8 cellular contexts compared by ENCODE assay signal in the genomic region with DNA sequence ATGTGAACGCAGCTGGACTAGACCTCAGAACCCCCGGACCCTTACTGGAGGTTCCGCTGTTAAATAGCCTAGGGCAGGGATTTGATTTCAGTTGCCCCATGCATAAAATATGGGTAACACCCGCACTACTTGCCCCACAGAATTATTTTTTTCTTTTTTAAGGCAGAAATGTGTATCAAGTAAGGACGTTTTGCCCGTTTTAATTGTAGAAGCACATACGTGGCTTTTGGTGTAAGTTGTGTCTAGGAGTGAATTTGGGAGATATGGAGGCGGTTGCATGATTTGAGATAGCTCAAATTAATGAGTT. TPM values are rescaled to one million over a fixed set of nuclear protein-coding genes. Genes with fewer than 3 reads are reported as not detected.
A peak's percentile ranks its signal among the peaks of the same experiment; 100 is the strongest.
DNase-seq lines count a peak whose midpoint lies in the region; ATAC-seq, FAIRE-seq and TF ChIP-seq lines count a peak whose summit lies in the region.

No MANE protein-coding gene starts in this region.

- no peaks in the 10 kb centered on the region for H3K27me3 Mint-ChIP-seq in activated naive CD8-positive, alpha-beta T cell treated with anti-CD3 and anti-CD28 coated beads, Interleukin-2, amount 50 U/mL, for 24 hours

- peak; percentile 0 for ATAC-seq in GM21825 (IDR thresholded peaks at IDR 0.05; ENCODE audit: unreplicated experiment)
- ATAC-seq in activated naive CD8-positive, alpha-beta T cell treated with anti-CD3 and anti-CD28 coated beads, Interleukin-2, amount 50 U/mL, for 24 hours: no peak
- ATAC-seq in HG03196 (IDR thresholded peaks at IDR 0.05; ENCODE audit: unreplicated experiment): no peak

- H3K9me3 ChIP-seq in kidney (ENCODE audit: control insufficient read depth in 1 of 2, low read length in 2 of 2): no peaks in the 10 kb centered on the region
- H3K9me3 ChIP-seq in stomach smooth muscle (ENCODE audit: control insufficient read depth in 2 of 2, low read length in 2 of 2): no peaks in the 10 kb centered on the region

- H3K36me3 ChIP-seq in ACC112 (ENCODE audit: insufficient read depth, low read length) (0 out of 2 replicates have a peak, but pooled peaks cover 9% of the 10 kb centered on the region), kidney (ENCODE audit: control insufficient read depth in 1 of 2, insufficient read depth in 2 of 2, low read length in 2 of 2) (no peaks in the 10 kb centered on the region), stomach smooth muscle (ENCODE audit: control insufficient read depth in 2 of 2, insufficient read depth in 2 of 2, low read length in 2 of 2) (no peaks in the 10 kb centered on the region)

- H3K27ac Mint-ChIP-seq in activated naive CD8-positive, alpha-beta T cell treated with anti-CD3 and anti-CD28 coated beads, Interleukin-2, amount 50 U/mL, for 24 hours: peak overlapping the region; percentile 90

- no peak for FAIRE-seq in kidney (lab: Jason Lieb, UNC)
- no peak for FAIRE-seq in RCC 7860 (lab: Jason Lieb, UNC)

- H3K79me2 ChIP-seq in ACC112 (ENCODE audit: control insufficient read depth, insufficient read depth, low read length, unreplicated experiment): peaks cover 42% of the 10 kb centered on the region

- TF ChIP-seq CTCF in kidney (IDR thresholded peaks at IDR 0.05; ENCODE audit: borderline replicate concordance, extremely low read depth, insufficient read depth): no peak

- no peaks in the 10 kb centered on the region for H3K9me3 Mint-ChIP-seq in activated naive CD8-positive, alpha-beta T cell treated with anti-CD3 and anti-CD28 coated beads, Interleukin-2, amount 50 U/mL, for 24 hours

- peak overlapping the region; percentile 88 to 98 for H3K9ac ChIP-seq in kidney (ENCODE audit: low read length in 2 of 2)
- H3K9ac ChIP-seq in stomach smooth muscle (ENCODE audit: low read length in 2 of 2): peak overlapping the region; percentile 80 to 84

- H3K27ac ChIP-seq in ACC112 (ENCODE audit: low read depth, low read length) (peak overlapping the region; percentile 77), kidney (ENCODE audit: low read depth in 2 of 2, low read length in 2 of 2) (peak overlapping the region; percentile 96 to 98), stomach smooth muscle (ENCODE audit: low read length) (peak overlapping the region; percentile 83)

- peak overlapping the region; percentile 99 for H3K4me3 ChIP-seq in ACC112 (ENCODE audit: low read depth, low read length)
- H3K4me3 ChIP-seq in kidney (ENCODE audit: low read length in 2 of 2): peak overlapping the region; percentile 74 to 88
- peak overlapping the region; percentile 72 to 82 for H3K4me3 ChIP-seq in stomach smooth muscle (ENCODE audit: low read length in 2 of 2)

- H3K36me3 Mint-ChIP-seq in activated naive CD8-positive, alpha-beta T cell treated with anti-CD3 and anti-CD28 coated beads, Interleukin-2, amount 50 U/mL, for 24 hours (ENCODE audit: low read depth): peaks cover 31% of the 10 kb centered on the region

- H3K27me3 ChIP-seq in ACC112 (ENCODE audit: insufficient read depth, low read length) (no peaks in the 10 kb centered on the region), stomach smooth muscle (ENCODE audit: control insufficient read depth in 1 of 2, insufficient read depth in 2 of 2, low read length in 2 of 2) (no peaks in the 10 kb centered on the region)

- intact Hi-C loops in kidney (cut with DNase I): no loop called here

- H2AFZ ChIP-seq in ACC112 (ENCODE audit: low read length, unreplicated experiment): peak overlapping the region; percentile 95

- peaks cover 44% of the 10 kb centered on the region for H3K4me1 Mint-ChIP-seq in activated naive CD8-positive, alpha-beta T cell treated with anti-CD3 and anti-CD28 coated beads, Interleukin-2, amount 50 U/mL, for 24 hours

- DNase-seq in activated naive CD8-positive, alpha-beta T cell treated with anti-CD3 and anti-CD28 coated beads, Interleukin-2, amount 50 U/mL, for 24 hours: no peak
- DNase-seq in kidney (no peak), RCC 7860 (ENCODE audit: low spot score) (no peak), NCI-H2081 (lab: John Stamatoyannopoulos, UW) (no peak)

- H3K4me3 Mint-ChIP-seq in activated naive CD8-positive, alpha-beta T cell treated with anti-CD3 and anti-CD28 coated beads, Interleukin-2, amount 50 U/mL, for 24 hours: peak overlapping the region; percentile 93

- H3K4me1 ChIP-seq in ACC112 (ENCODE audit: control insufficient read depth, insufficient read depth, low read length, unreplicated experiment): peaks cover 23% of the 10 kb centered on the region
- peaks cover 6 to 18% of the 10 kb centered on the region in 2 donors for H3K4me1 ChIP-seq in kidney (ENCODE audit: control insufficient read depth in 1 of 2, insufficient read depth in 1 of 2, low read depth in 1 of 2, low read length in 2 of 2)
- peaks cover 5% of the 10 kb centered on the region for H3K4me1 ChIP-seq in stomach smooth muscle (ENCODE audit: control insufficient read depth, insufficient read depth, low read length)

RNA-seq across cellular contexts. Expression of a gene that starts 0.6 kb away (rescaled TPM):
- 23.1 TPM for total RNA-seq in kidney
- 6.4 TPM for polyA plus RNA-seq in kidney (ENCODE audit: insufficient read depth, low read depth, low replicate concordance)
